Comparison of ENCODE assay signal across 8 cellular contexts in the genomic region with DNA sequence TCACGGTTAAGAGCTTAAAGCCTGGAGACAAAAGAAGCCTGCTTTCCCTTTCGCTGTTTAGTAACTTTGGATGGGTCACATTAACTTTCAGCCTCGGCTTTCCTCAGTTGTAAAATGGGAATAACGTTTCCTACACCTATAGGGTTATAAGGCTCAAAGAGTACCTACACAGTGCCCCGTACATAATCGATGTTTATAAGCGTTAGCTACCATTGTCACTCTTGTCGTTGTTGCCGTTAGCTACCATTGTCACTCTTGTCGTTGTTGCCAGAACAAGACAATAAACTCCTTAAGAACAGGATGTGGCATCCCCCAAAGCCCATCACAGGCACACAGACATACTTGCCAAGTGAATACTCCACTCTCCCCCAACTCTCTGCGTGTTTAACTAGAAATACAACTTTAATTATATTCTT. TPM values are rescaled to one million over a fixed set of nuclear protein-coding genes. Genes with fewer than 3 reads are reported as not detected.
A peak's percentile ranks its signal among the peaks of the same experiment; 100 is the strongest.
DNase-seq lines count a peak whose midpoint lies in the region; ATAC-seq, FAIRE-seq and TF ChIP-seq lines count a peak whose summit lies in the region.

No MANE protein-coding gene starts in this region.

- H3K27me3 Mint-ChIP-seq in T-cell = no peaks in the 10 kb centered on the region
- H3K27me3 Mint-ChIP-seq in stimulated activated memory B cell treated with anti-CD40 and anti-IgM and Interleukin-4, amounts not matched to agents 10 μg/mL and 1 μg/mL and 100 μg/mL, for 72 hours = no peaks in the 10 kb centered on the region

- POLR2A ChIA-PET in A673 (lab: Charles Lee; ENCODE audit: low non-redundant PET) = no interaction called here
- POLR2A ChIA-PET in T-cell (lab: Charles Lee) = interaction anchor here (0.6 to 1.2 kb wide), 11 partner anchors 9 to 645 kb away, joined by 3 to 14 read pairs (median 4); a partner anchor contains a TSS

- H3K36me3 Mint-ChIP-seq in T-cell = no peaks in the 10 kb centered on the region
- no peaks in the 10 kb centered on the region for H3K36me3 Mint-ChIP-seq in stimulated activated memory B cell treated with anti-CD40 and anti-IgM and Interleukin-4, amounts not matched to agents 10 μg/mL and 1 μg/mL and 100 μg/mL, for 72 hours

- peak overlapping the region; percentile 85 to 87 (median 86) for H3K4me3 Mint-ChIP-seq in T-cell
- peak overlapping the region; percentile 68 for H3K4me3 Mint-ChIP-seq in stimulated activated memory B cell treated with anti-CD40 and anti-IgM and Interleukin-4, amounts not matched to agents 10 μg/mL and 1 μg/mL and 100 μg/mL, for 72 hours

- peak overlapping the region; percentile 93 for H2AFZ ChIP-seq in hepatocyte

- DNase-seq in A673 (ENCODE audit: low spot score) = peak; percentile 40
- DNase-seq in T-cell = peak in 20 of 34 experiments; percentile 57 to 88 (median 80)
- DNase-seq in hepatocyte (ENCODE audit: low spot score) = no peak
- no peak for DNase-seq in hepatic stellate cell (ENCODE audit: low spot score)
- no peak for DNase-seq in urothelium cell line (ENCODE audit: low spot score)
- DNase-seq in AG08395 (ENCODE audit: low spot score) = no peak

- H3K9me3 ChIP-seq in A673 (ENCODE audit: low read depth, low read length, poor library complexity, severe bottlenecking) (no peaks in the 10 kb centered on the region), hepatocyte (ENCODE audit: low read depth) (no peaks in the 10 kb centered on the region)

- intact Hi-C loops in A673 (cut with micrococcal nuclease; ENCODE audit: unreplicated experiment) = loop anchor here (10.0 kb wide), 1 partner anchor 278 kb away; no protein-coding TSS in a partner anchor

- H3K27ac ChIP-seq in A673 (ENCODE audit: low read depth, low read length, poor library complexity, severe bottlenecking) (no peak overlapping the region), hepatocyte (peak overlapping the region; percentile 84)

- H3K4me1 ChIP-seq in A673 (ENCODE audit: insufficient read depth, low read length, poor library complexity, severe bottlenecking) (peaks cover 9% of the 10 kb centered on the region), hepatocyte (ENCODE audit: insufficient read depth) (no peaks in the 10 kb centered on the region)

- peak; percentile 1 for ATAC-seq in GM18868 (IDR thresholded peaks at IDR 0.05; ENCODE audit: unreplicated experiment)
- ATAC-seq in T-cell (replicated peaks in 1 of 4) = peak; percentile 43 to 79 (median 48)
- no peak for ATAC-seq in stimulated activated memory B cell treated with anti-CD40 and anti-IgM and Interleukin-4, amounts not matched to agents 10 μg/mL and 1 μg/mL and 100 μg/mL, for 72 hours

- peaks cover 33 to 39% (median 38%) of the 10 kb centered on the region in 3 donors for H3K4me1 Mint-ChIP-seq in T-cell
- peaks cover 20% of the 10 kb centered on the region for H3K4me1 Mint-ChIP-seq in stimulated activated memory B cell treated with anti-CD40 and anti-IgM and Interleukin-4, amounts not matched to agents 10 μg/mL and 1 μg/mL and 100 μg/mL, for 72 hours

- H3K27me3 ChIP-seq in A673 (replicated peaks; ENCODE audit: insufficient read depth, low read depth, low read length, poor library complexity) (no peaks in the 10 kb centered on the region), hepatocyte (peaks cover 14% of the 10 kb centered on the region)

- H3K36me3 ChIP-seq in A673 (ENCODE audit: insufficient read depth, low read length, poor library complexity, severe bottlenecking) (no peaks in the 10 kb centered on the region), hepatocyte (replicated peaks; ENCODE audit: insufficient read depth, low read depth) (no peaks in the 10 kb centered on the region)

- H3K4me2 ChIP-seq in hepatocyte = peak overlapping the region; percentile 97

- H3K27ac Mint-ChIP-seq in T-cell = no peak overlapping the region
- peak overlapping the region; percentile 63 for H3K27ac Mint-ChIP-seq in stimulated activated memory B cell treated with anti-CD40 and anti-IgM and Interleukin-4, amounts not matched to agents 10 μg/mL and 1 μg/mL and 100 μg/mL, for 72 hours

- BruUV-seq in A673 (replicated peaks; lab: Mats Ljungman, UMichigan) = no TSS peak

- no peak for FAIRE-seq in urothelium cell line (lab: Jason Lieb, UNC)

- no peaks in the 10 kb centered on the region for H4K20me1 ChIP-seq in hepatocyte (ENCODE audit: insufficient read depth, poor library complexity, severe bottlenecking)

- peaks cover 4% of the 10 kb centered on the region for H3K79me2 ChIP-seq in hepatocyte

- WGBS in hepatocyte (ENCODE audit: low lambda C conversion rate, missing lambda C conversion rate) = 37% methylated on average over 11 of the region's 11 CpGs

- H3K9me2 ChIP-seq in hepatocyte (replicated peaks; ENCODE audit: insufficient read depth) = no peaks in the 10 kb centered on the region

- TF ChIP-seq CTCF in A673 (conservative IDR thresholded peaks at IDR 0.05; ENCODE audit: low read depth, low read length) (no peak), hepatocyte (IDR thresholded peaks at IDR 0.05; ENCODE audit: poor library complexity) (no peak)

- H3K9me3 Mint-ChIP-seq in T-cell = no peaks in the 10 kb centered on the region
- H3K9me3 Mint-ChIP-seq in stimulated activated memory B cell treated with anti-CD40 and anti-IgM and Interleukin-4, amounts not matched to agents 10 μg/mL and 1 μg/mL and 100 μg/mL, for 72 hours = no peaks in the 10 kb centered on the region

- H3K4me3 ChIP-seq in A673 (ENCODE audit: low read depth, low read length, poor library complexity, severe bottlenecking) (peak overlapping the region; percentile 65), hepatocyte (peak overlapping the region; percentile 94)

- CTCF ChIA-PET in A673 (lab: Charles Lee) = no interaction called here
- CTCF ChIA-PET in T-cell (lab: Charles Lee) = interaction anchor here in 1 of 2 donors (0.7 to 1.2 kb wide), 5 partner anchors 30 to 645 kb away, joined by 3 read pairs; a partner anchor contains a TSS

RNA-seq across cellular contexts. Expression of a gene that starts 0.9 kb away (rescaled TPM):
- 5.7 and 8.4 TPM in 2 replicates for total RNA-seq in A673 (2021)
- total RNA-seq in T-cell = 10 to 100 TPM; 42.3 to 47.4 (median 44.4) TPM
- total RNA-seq in hepatocyte = 15.9 and 17.9 TPM in 2 replicates
- 5.2 and 9.7 TPM in 2 replicates for polyA plus RNA-seq in hepatocyte

Comparison
In these comparisons a context has a peak if more than half of its experiments do, and no peak if none do; other contexts are left out.
1. DNase-seq: peak in A673 (single experiment) and T-cell (20 of 34); none in hepatocyte (single experiment), hepatic stellate cell (single experiment), urothelium cell line (single experiment) and AG08395 (single experiment).